ENCODE assay signal across 8 cellular contexts in genomic region chr1:153790996-153791855, GRCh38. TPM values are rescaled to one million over a fixed set of nuclear protein-coding genes. Genes with fewer than 3 reads are reported as not detected.
DNase-seq lines count a peak whose midpoint lies in the region; ATAC-seq and TF ChIP-seq lines count a peak whose summit lies in the region.

No MANE protein-coding gene starts in this region.

- DNase-seq in SIG-M5 treated with dmso at 0.1 percent for 504 hours (lab: John Stamatoyannopoulos, UW; ENCODE audit: unreplicated experiment) (peak; percentile 100), osteocyte (ENCODE audit: extremely low spot score, unreplicated experiment) (no peak), NCI-H1930 (lab: John Stamatoyannopoulos, UW) (no peak), NCI-H526 (lab: John Stamatoyannopoulos, UW) (no peak)

- H3K9me3 Mint-ChIP-seq in osteocyte (ENCODE audit: unreplicated experiment), result no peaks in the 10 kb centered on the region

- no peak for TF ChIP-seq CTCF in osteocyte (IDR thresholded peaks at IDR 0.05)

- H3K27ac Mint-ChIP-seq in osteocyte (ENCODE audit: unreplicated experiment), result peak overlapping the region; percentile 35

- H3K36me3 Mint-ChIP-seq in osteocyte (ENCODE audit: unreplicated experiment), result no peaks in the 10 kb centered on the region

- H3K27ac ChIP-seq in ACC112 (ENCODE audit: low read depth, low read length), result peak overlapping the region; percentile 79

- no peaks in the 10 kb centered on the region for H3K27me3 ChIP-seq in ACC112 (ENCODE audit: insufficient read depth, low read length)

- ATAC-seq in GM18858 (IDR thresholded peaks at IDR 0.05; ENCODE audit: unreplicated experiment) (peak; percentile 82), HG03025 (IDR thresholded peaks at IDR 0.05; ENCODE audit: low FRiP score, unreplicated experiment) (peak; percentile 67), esophagus mucosa (peak; percentile 13)

- no peaks in the 10 kb centered on the region for H3K79me2 ChIP-seq in ACC112 (ENCODE audit: control insufficient read depth, insufficient read depth, low read length, unreplicated experiment)

- peak overlapping the region; percentile 91 for H2AFZ ChIP-seq in ACC112 (ENCODE audit: low read length, unreplicated experiment)

- H3K27me3 Mint-ChIP-seq in osteocyte (ENCODE audit: unreplicated experiment), result peaks cover 18% of the 10 kb centered on the region

- peak overlapping the region; percentile 44 for H3K4me3 ChIP-seq in ACC112 (ENCODE audit: low read depth, low read length)

- peaks cover 16% of the 10 kb centered on the region for H3K4me1 Mint-ChIP-seq in osteocyte (ENCODE audit: unreplicated experiment)

- no peak overlapping the region for H3K4me3 Mint-ChIP-seq in osteocyte (ENCODE audit: unreplicated experiment)

- H3K4me1 ChIP-seq in ACC112 (ENCODE audit: control insufficient read depth, insufficient read depth, low read length, unreplicated experiment), result peaks cover 18% of the 10 kb centered on the region

- H3K36me3 ChIP-seq in ACC112 (ENCODE audit: insufficient read depth, low read length), result no peaks in the 10 kb centered on the region

RNA-seq across cellular contexts. Expression of gene SLC27A3, which starts 16.0 kb away (rescaled TPM):
- total RNA-seq in esophagus mucosa (16.1 TPM), osteocyte (9.9 and 11.9 TPM in 2 replicates)

Comparison
In these comparisons a context has a peak if more than half of its experiments do, and no peak if none do; other contexts are left out.
1. ATAC-seq: peak in every context shown above with its lines; median percentile 82 in GM18858; 67 in HG03025; 13 in esophagus mucosa.